Comparison of ENCODE assay signal across 19 cellular contexts in genomic region chr18:62447652-62448051, GRCh38.
"Had no signal": no experiment of that assay in that cellular context is flagged by ENCODE, and none has a peak within 500 bp of the region (broad histone marks: within the 10 kb centered on the region; RNA-seq: fewer than 3 reads in every experiment).

No MANE protein-coding gene starts in this region.

- DNase-seq: KBM-7; MG63; NCI-H1092 treated with DMSO at 0.1 percent for 48 hours; NCI-H1436; NCI-H187; NCI-H2029; NCI-H2081 treated with DMSO at 0.1 percent for 48 hours; NCI-H2171; NCI-H226; NCI-H446; NCI-H510A; NCI-H524 treated with DMSO at 0.1 percent for 48 hours; NCI-H69; NCI-H774; NK-92 treated with Interleukin-12 subunit alpha and Interleukin-12 subunit beta, amount 100 ng/mL, for 24 hours; SHP77; SK-N-SH; SW 1271 had no signal

- H3K4me3 ChIP-seq: MG63 had no signal

- H3K36me3 ChIP-seq: MG63 had no signal

- H3K4me2 ChIP-seq: SK-N-SH had no signal

- H3K9ac ChIP-seq: SK-N-SH had no signal

- H3K27ac ChIP-seq: RWPE1 had no signal

- H3K27me3 ChIP-seq: MG63 had no signal

- H3K9me3 ChIP-seq: MG63, SK-N-SH had no signal
